In genomic region chr10:9273126-9273833, GRCh38 we compare ENCODE assay signal across 8 cellular contexts.
DNase-seq lines count a peak whose midpoint lies in the region; ATAC-seq, FAIRE-seq and TF ChIP-seq lines count a peak whose summit lies in the region.
"Not testable (repeated sequence)": the region's sequence is repeated elsewhere in the genome, so short reads cannot be mapped to it uniquely, and the experiment has no call there.

No MANE protein-coding gene starts in this region.

- H3K9me3 Mint-ChIP-seq in stimulated activated memory B cell treated with anti-CD40 and anti-IgM and Interleukin-4, amounts not matched to agents 10 μg/mL and 1 μg/mL and 100 μg/mL, for 72 hours; stimulated activated naive CD8-positive, alpha-beta T cell treated with anti-CD3 and anti-CD28 coated beads, Interleukin-15, amount 100 ng/mL, for 72 hours: not testable (repeated sequence)

- TF ChIP-seq EP300 in A549 (IDR thresholded peaks at IDR 0.05), result not testable (repeated sequence)

- intact Hi-C loops in left ventricle myocardium superior (cut with micrococcal nuclease); kidney (cut with DNase I); testis (cut with DNase I; ENCODE audit: low total_unique reads); upper lobe of right lung (cut with DNase I): not testable (repeated sequence)

- POLR2A ChIA-PET in A549 (lab: Yijun Ruan, JAX), result not testable (repeated sequence)

- not testable (repeated sequence) for FAIRE-seq in A549 (lab: Jason Lieb, UNC); kidney (lab: Jason Lieb, UNC)

- WGBS in A549 (ENCODE audit: missing lambda C conversion rate), result 53% methylated on average over 14 of the region's 61 CpGs
- WGBS in testis, 2 donors, result 68 to 89% methylated on average over 15 to 25 of the region's 61 CpGs

- peaks cover 27% of the 10 kb centered on the region for H3K79me2 ChIP-seq in parathyroid adenoma

- H3K4me2 ChIP-seq in A549 (peak overlapping the region; percentile 53; the same call in 2 of the 3 replicates), parathyroid adenoma (ENCODE audit: low read length) (peak overlapping the region; percentile 64)

- not testable (repeated sequence) for H3K4me1 ChIP-seq in A549; kidney (ENCODE audit: control insufficient read depth in 1 of 2, insufficient read depth in 1 of 2, low read depth in 1 of 2, low read length in 2 of 2); testis; upper lobe of right lung
- peaks cover 14% of the 10 kb centered on the region for H3K4me1 ChIP-seq in parathyroid adenoma

- not testable (repeated sequence) for H3K9ac ChIP-seq in kidney (ENCODE audit: low read length in 2 of 2); parathyroid adenoma

- H3K27ac Mint-ChIP-seq in stimulated activated memory B cell treated with anti-CD40 and anti-IgM and Interleukin-4, amounts not matched to agents 10 μg/mL and 1 μg/mL and 100 μg/mL, for 72 hours; stimulated activated naive CD8-positive, alpha-beta T cell treated with anti-CD3 and anti-CD28 coated beads, Interleukin-15, amount 100 ng/mL, for 72 hours: not testable (repeated sequence)

- ATAC-seq in A549, left ventricle myocardium superior, upper lobe of right lung: not testable (repeated sequence)
- peak; percentile 57 for ATAC-seq in stimulated activated memory B cell treated with anti-CD40 and anti-IgM and Interleukin-4, amounts not matched to agents 10 μg/mL and 1 μg/mL and 100 μg/mL, for 72 hours
- ATAC-seq in stimulated activated naive CD8-positive, alpha-beta T cell treated with anti-CD3 and anti-CD28 coated beads, Interleukin-15, amount 100 ng/mL, for 72 hours, result peak; percentile 56

- not testable (repeated sequence) for H3K27me3 Mint-ChIP-seq in stimulated activated memory B cell treated with anti-CD40 and anti-IgM and Interleukin-4, amounts not matched to agents 10 μg/mL and 1 μg/mL and 100 μg/mL, for 72 hours
- peaks cover 47% of the 10 kb centered on the region for H3K27me3 Mint-ChIP-seq in stimulated activated naive CD8-positive, alpha-beta T cell treated with anti-CD3 and anti-CD28 coated beads, Interleukin-15, amount 100 ng/mL, for 72 hours

- H3K27ac ChIP-seq in A549; kidney (ENCODE audit: low read depth in 2 of 2, low read length in 2 of 2); testis; upper lobe of right lung: not testable (repeated sequence)
- peak overlapping the region; percentile 97 for H3K27ac ChIP-seq in parathyroid adenoma

- not testable (repeated sequence) for H3K9me3 ChIP-seq in A549; kidney (ENCODE audit: control insufficient read depth in 1 of 2, low read length in 2 of 2); parathyroid adenoma (ENCODE audit: control insufficient read depth, low read length); testis; upper lobe of right lung

- not testable (repeated sequence) for H3K36me3 ChIP-seq in kidney (ENCODE audit: control insufficient read depth in 1 of 2, insufficient read depth in 2 of 2, low read length in 2 of 2); parathyroid adenoma (ENCODE audit: control insufficient read depth, insufficient read depth, low read length); testis (ENCODE audit: low read depth, missing control alignments); upper lobe of right lung

- H3K4me3 ChIP-seq in A549; kidney (ENCODE audit: low read length in 2 of 2); upper lobe of right lung: not testable (repeated sequence)
- H3K4me3 ChIP-seq in parathyroid adenoma (ENCODE audit: low read depth, low read length) (peak overlapping the region; percentile 39), testis (peak overlapping the region; percentile 37 to 45)

- H3K36me3 Mint-ChIP-seq in stimulated activated memory B cell treated with anti-CD40 and anti-IgM and Interleukin-4, amounts not matched to agents 10 μg/mL and 1 μg/mL and 100 μg/mL, for 72 hours, result not testable (repeated sequence)

- CTCF ChIA-PET in A549 (lab: Yijun Ruan, JAX), result not testable (repeated sequence)

- TF ChIP-seq CTCF in A549 (IDR thresholded peaks at IDR 0.05); kidney (IDR thresholded peaks at IDR 0.05; ENCODE audit: borderline replicate concordance, extremely low read depth, insufficient read depth); parathyroid adenoma (IDR thresholded peaks at IDR 0.05); testis (IDR thresholded peaks at IDR 0.05); upper lobe of right lung (IDR thresholded peaks at IDR 0.05): not testable (repeated sequence)

- not testable (repeated sequence) for H3K27me3 ChIP-seq in parathyroid adenoma (ENCODE audit: control insufficient read depth, insufficient read depth, low read length); testis; upper lobe of right lung

- not testable (repeated sequence) for H3K4me1 Mint-ChIP-seq in stimulated activated memory B cell treated with anti-CD40 and anti-IgM and Interleukin-4, amounts not matched to agents 10 μg/mL and 1 μg/mL and 100 μg/mL, for 72 hours; stimulated activated naive CD8-positive, alpha-beta T cell treated with anti-CD3 and anti-CD28 coated beads, Interleukin-15, amount 100 ng/mL, for 72 hours

- not testable (repeated sequence) for TF ChIP-seq RAD21 in A549 (conservative IDR thresholded peaks at IDR 0.05 in 1 of 2, IDR thresholded peaks at IDR 0.05 in 1 of 2)

- not testable (repeated sequence) for TF ChIP-seq POLR2A in A549 (IDR thresholded peaks at IDR 0.05; ENCODE audit: low read length); testis (IDR thresholded peaks at IDR 0.05)

- peak overlapping the region; percentile 61 for H2AFZ ChIP-seq in parathyroid adenoma

- H3K4me3 Mint-ChIP-seq in stimulated activated memory B cell treated with anti-CD40 and anti-IgM and Interleukin-4, amounts not matched to agents 10 μg/mL and 1 μg/mL and 100 μg/mL, for 72 hours; stimulated activated naive CD8-positive, alpha-beta T cell treated with anti-CD3 and anti-CD28 coated beads, Interleukin-15, amount 100 ng/mL, for 72 hours: not testable (repeated sequence)

- DNase-seq in A549 (ENCODE audit: low read depth in 1 of 2, low spot score in 1 of 2); stimulated activated naive CD8-positive, alpha-beta T cell treated with anti-CD3 and anti-CD28 coated beads, Interleukin-15, amount 100 ng/mL, for 72 hours; testis: not testable (repeated sequence)
- peak; percentile 18 for DNase-seq in left ventricle myocardium superior
- DNase-seq in kidney, result peak; percentile 56
- peak; percentile 56 for DNase-seq in upper lobe of right lung

TF ChIP-seq in A549, 52 proteins besides CTCF, POLR2A, EP300 and RAD21:
- TF ChIP-seq MAFK (IDR thresholded peaks at IDR 0.05; ENCODE audit: partially characterized antibody), result peak; percentile 19
